Comparison of ENCODE assay signal across 2 cellular contexts in genomic region chr1:25134307-25134706, GRCh38.
A peak's percentile ranks its signal among the peaks of the same experiment; 100 is the strongest.
TF ChIP-seq lines count a peak whose summit lies in the region.

No MANE protein-coding gene starts in this region.

TF ChIP-seq in HepG2, 621 proteins besides CTCF, POLR2A, EP300 and RAD21:
- TF ChIP-seq ZNF768 (CRISPR knock-in tag; IDR thresholded peaks at IDR 0.05): peak; percentile 37; the same call in 1 of the 2 replicates
- TF ChIP-seq SMARCE1 (IDR thresholded peaks at IDR 0.05; ENCODE audit: borderline replicate concordance): no peak

TF ChIP-seq in K562, 482 proteins besides CTCF, POLR2A, EP300 and RAD21:
- TF ChIP-seq ZFP36 (IDR thresholded peaks at IDR 0.05; ENCODE audit: low read depth, low read length, partially characterized antibody) (peak; percentile 69), BRCA1 (IDR thresholded peaks at IDR 0.05) (no peak), BRCA1 (CRISPR knock-in tag; IDR thresholded peaks at IDR 0.05) (no peak), RBM25 (IDR thresholded peaks at IDR 0.05; ENCODE audit: low read depth, low read length, severe bottlenecking) (peak; percentile 89), ZNF407 (IDR thresholded peaks at IDR 0.05; ENCODE audit: low read depth) (no peak), KDM1A (IDR thresholded peaks at IDR 0.05) (0 out of 4 replicates have a peak, but pooled peaks have one; percentile 14 to 27)
